Comparison of ENCODE assay signal across 8 cellular contexts in genomic region chr12:106986135-106986534, GRCh38. TPM values are rescaled to one million over a fixed set of nuclear protein-coding genes. Genes with fewer than 3 reads are reported as not detected.
DNase-seq lines count a peak whose midpoint lies in the region; ATAC-seq, FAIRE-seq and TF ChIP-seq lines count a peak whose summit lies in the region.

No MANE protein-coding gene starts in this region.

- peaks cover 28% of the 10 kb centered on the region for H3K4me1 Mint-ChIP-seq in activated T-helper 17 cell treated with anti-CD3 and anti-CD28 coated beads, Interleukin-2, amount 50 U/mL, for 72 hours

- peak overlapping the region; percentile 90 to 97 (median 95) for H3K27ac ChIP-seq in stomach

- TF ChIP-seq EP300 in stomach (IDR thresholded peaks at IDR 0.05), result no peak

- no peak for FAIRE-seq in GM19239 (lab: Jason Lieb, UNC)

- peak overlapping the region; percentile 94 for H3K4me3 Mint-ChIP-seq in activated T-helper 17 cell treated with anti-CD3 and anti-CD28 coated beads, Interleukin-2, amount 50 U/mL, for 72 hours

- H3K36me3 Mint-ChIP-seq in activated T-helper 17 cell treated with anti-CD3 and anti-CD28 coated beads, Interleukin-2, amount 50 U/mL, for 72 hours (ENCODE audit: low read depth), result peaks cover 25% of the 10 kb centered on the region

- 22 to 30% (median 27%) methylated on average over 4 of the region's 4 CpGs for WGBS in stomach, 5 donors

- H3K4me3 ChIP-seq in iPS-18c (ENCODE audit: insufficient read depth, low read depth, low read length) (peak overlapping the region; percentile 82), stomach (peak overlapping the region; percentile 63 to 67 (median 64))

- TF ChIP-seq POLR2A in stomach (IDR thresholded peaks at IDR 0.05), result no peak

- no peak for ATAC-seq in activated T-helper 17 cell treated with anti-CD3 and anti-CD28 coated beads, Interleukin-2, amount 50 U/mL, for 72 hours (replicated peaks)

- H3K27ac Mint-ChIP-seq in activated T-helper 17 cell treated with anti-CD3 and anti-CD28 coated beads, Interleukin-2, amount 50 U/mL, for 72 hours, result peak overlapping the region; percentile 95

- H3K36me3 ChIP-seq in stomach, result peaks cover 0 to 17% (median 8%) of the 10 kb centered on the region in 4 donors

- peaks cover 4% of the 10 kb centered on the region for H3K9me3 ChIP-seq in iPS-18c (ENCODE audit: control insufficient read depth, insufficient read depth, low read length)
- no peaks in the 10 kb centered on the region for H3K9me3 ChIP-seq in stomach

- TF ChIP-seq CTCF in stomach (IDR thresholded peaks at IDR 0.05), result no peak

- intact Hi-C loops in stomach (cut with DNase I; ENCODE audit: low total_unique reads), result no loop called here

- H3K27me3 Mint-ChIP-seq in activated T-helper 17 cell treated with anti-CD3 and anti-CD28 coated beads, Interleukin-2, amount 50 U/mL, for 72 hours, result no peaks in the 10 kb centered on the region

- peak; percentile 41 for DNase-seq in NOMO-1 treated with DMSO at 0.1 percent for 48 hours (lab: John Stamatoyannopoulos, UW; ENCODE audit: unreplicated experiment)
- no peak for DNase-seq in NOMO-1 (lab: John Stamatoyannopoulos, UW; ENCODE audit: unreplicated experiment in 2 of 2)
- no peak for DNase-seq in stomach
- DNase-seq in UCSD-AML1 (lab: John Stamatoyannopoulos, UW; ENCODE audit: unreplicated experiment), result no peak
- DNase-seq in GM19239 (ENCODE audit: insufficient read length, low spot score), result no peak
- DNase-seq in activated CD4-positive, alpha-beta T cell treated with anti-CD3 and anti-CD28 coated beads for 1 hour, result no peak

- peaks cover 4% of the 10 kb centered on the region for H3K9me3 Mint-ChIP-seq in activated T-helper 17 cell treated with anti-CD3 and anti-CD28 coated beads, Interleukin-2, amount 50 U/mL, for 72 hours

- H3K4me1 ChIP-seq in stomach, result peaks cover 29 to 70% (median 51%) of the 10 kb centered on the region in 4 donors

- no peaks in the 10 kb centered on the region for H3K27me3 ChIP-seq in stomach

RNA-seq across cellular contexts. Expression of gene MTERF2, which starts 0.8 kb away (rescaled TPM):
- 10 to 100 TPM in 1 of 2 donors, 1 to 10 TPM in 1; 9.0 to 10.9 TPM for total RNA-seq in activated T-helper 17 cell treated with anti-CD3 and anti-CD28 coated beads, Interleukin-2, amount 50 U/mL, for 72 hours
- total RNA-seq in stomach, result 10 to 100 TPM; 15.2 to 32.5 (median 17.1) TPM
- 10 to 100 TPM in 2 of 3 donors, 1 to 10 TPM in 1; 9.0 to 18.8 (median 13.9) TPM for polyA plus RNA-seq in stomach

RNA-seq across cellular contexts. Expression of gene TMEM263, which starts 30.4 kb away (rescaled TPM):
- 10 to 100 TPM; 40.9 to 62.3 TPM for total RNA-seq in activated T-helper 17 cell treated with anti-CD3 and anti-CD28 coated beads, Interleukin-2, amount 50 U/mL, for 72 hours
- 100 to 1,000 TPM in 2 of 5 donors, 10 to 100 TPM in 3; 26.8 to 108 (median 36.7) TPM for total RNA-seq in stomach
- 10 to 100 TPM; 12.9 to 32.1 (median 21.1) TPM for polyA plus RNA-seq in stomach
